ENCODE assay signal across 8 cellular contexts in the genomic region with DNA sequence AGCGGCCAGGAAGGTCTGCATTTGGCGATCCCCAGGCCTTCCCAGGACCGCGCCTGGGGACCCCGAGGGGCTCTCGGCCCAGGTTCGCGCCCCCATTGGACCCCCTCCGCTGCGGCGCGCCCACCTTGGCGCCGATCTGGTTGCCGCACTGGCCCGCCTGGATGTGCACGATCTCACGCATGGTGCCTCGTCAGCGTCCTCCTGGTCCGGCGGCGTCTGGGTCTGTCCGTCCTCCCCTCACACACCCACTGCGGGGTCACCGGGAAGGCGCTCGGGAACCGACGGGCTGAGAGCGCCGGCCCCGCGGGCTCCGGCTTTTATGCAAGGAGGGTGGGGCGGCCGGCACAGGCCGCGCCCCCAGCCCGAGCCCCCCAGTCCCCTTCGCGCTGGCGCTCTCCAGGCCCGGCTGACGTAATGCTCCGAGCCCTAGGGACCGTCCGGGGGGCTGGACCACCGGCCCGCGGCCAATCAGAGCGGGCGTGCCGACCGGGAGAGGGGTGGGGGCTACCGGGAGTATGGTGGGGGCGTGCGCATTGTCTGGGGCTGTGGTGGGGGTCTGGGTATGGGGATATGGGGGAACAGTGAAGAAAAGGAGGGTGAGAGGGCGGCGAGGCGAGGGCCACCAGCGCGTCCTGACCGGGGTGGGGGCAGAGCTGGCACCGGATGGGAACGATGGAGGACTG. TPM values are rescaled to one million over a fixed set of nuclear protein-coding genes. Genes with fewer than 3 reads are reported as not detected.
DNase-seq lines count a peak whose midpoint lies in the region; ATAC-seq, FAIRE-seq and TF ChIP-seq lines count a peak whose summit lies in the region.

A gene (minus strand): TSS at position 291 of the 683 bp plus-strand sequence. CDS start 110 bp downstream, at position 181.

- H2BK20ac ChIP-seq in H1 (ENCODE audit: low read length) = peak within 1 kb of the TSS; percentile 61; the same call in 1 of the 2 replicates

- no peak within 1 kb of the TSS; the same call in 1 of the 2 replicates for H2AFZ ChIP-seq in H1 (ENCODE audit: low read length)

- peak within 1 kb of the TSS; percentile 73 for H3K4me3 Mint-ChIP-seq in CD8-positive, alpha-beta T cell

- H2BK15ac ChIP-seq in H1 (ENCODE audit: low read length) = no peak within 1 kb of the TSS; the same call in 1 of the 2 replicates

- POLR2A ChIA-PET in CD8-positive, alpha-beta T cell (lab: Charles Lee) = no interaction called here
- POLR2A ChIA-PET in H1 (lab: Charles Lee; ENCODE audit: partially characterized antibody) = interaction anchor here (0.6 to 7.6 kb wide), 28 partner anchors 9 to 492 kb away, joined by 3 to 122 read pairs (median 5); a partner anchor contains a TSS

- H3K27ac ChIP-seq in CD8-positive, alpha-beta T cell (ENCODE audit: low read depth, low read length) = no peak within 1 kb of the TSS
- peak within 1 kb of the TSS; percentile 75 for H3K27ac ChIP-seq in H1 (ENCODE audit: low read depth, low read length)
- H3K27ac ChIP-seq in mucosa of rectum (ENCODE audit: low read depth in 2 of 2, low read length in 2 of 2) = no peak within 1 kb of the TSS

- TF ChIP-seq POLR2A in H1 (IDR thresholded peaks at IDR 0.05; ENCODE audit: control extremely low read depth in 1 of 2, low read depth in 2 of 2, low read length in 2 of 2) = peak in 1 of 2 experiments; percentile 92; a peak in 2 of 3 replicates

- H3K9ac ChIP-seq in H1 (replicated peaks in 1 of 4; ENCODE audit: extremely low read depth in 1 of 4, low read depth in 3 of 4, low read length in 3 of 4) (peak within 1 kb of the TSS; percentile 82 to 93 (median 88)), mucosa of rectum (ENCODE audit: low read depth in 1 of 2, low read length in 2 of 2) (no peak within 1 kb of the TSS)

- H4K91ac ChIP-seq in H1 (replicated peaks; ENCODE audit: insufficient read length, low read length) = peak within 1 kb of the TSS; percentile 98

- CTCF ChIA-PET in CD8-positive, alpha-beta T cell (lab: Charles Lee) = interaction anchor here (1.0 to 2.2 kb wide), 2 partner anchors 20 to 24 kb away, joined by 4 to 6 read pairs; no protein-coding TSS in a partner anchor
- CTCF ChIA-PET in H1 (lab: Charles Lee; ENCODE audit: partially characterized antibody) = interaction anchor here (0.9 to 17.3 kb wide), 8 partner anchors 12 to 88 kb away, joined by 3 to 263 read pairs (median 5); no protein-coding TSS in a partner anchor

- no peak for TF ChIP-seq RAD21 in H1 (IDR thresholded peaks at IDR 0.05 in 1 of 2, conservative IDR thresholded peaks at IDR 0.05 in 1 of 2; ENCODE audit: low read depth in 2 of 2, low read length in 2 of 2)

- no peak within 1 kb of the TSS for H2BK120ac ChIP-seq in H1 (replicated peaks; ENCODE audit: low read depth, low read length)

- no peaks in the 10 kb centered on the region for H3K9me3 Mint-ChIP-seq in CD8-positive, alpha-beta T cell

- H2BK12ac ChIP-seq in H1 (ENCODE audit: low read depth, low read length) = peak within 1 kb of the TSS; percentile 93

- intact Hi-C loops in CD8-positive, alpha-beta T cell (cut with DNase I, micrococcal nuclease) = loop anchor here (2.0 to 10.0 kb wide), 2 partner anchors 63 to 67 kb away; no protein-coding TSS in a partner anchor

- TF ChIP-seq EP300 in H1 (IDR thresholded peaks at IDR 0.05; ENCODE audit: borderline replicate concordance in 1 of 2, low read depth in 2 of 2, low read length in 2 of 2) = no peak

- H3K4me3 ChIP-seq in CD8-positive, alpha-beta T cell (ENCODE audit: low read depth, low read length) = peak within 1 kb of the TSS; percentile 20
- H3K4me3 ChIP-seq in H1 (ENCODE audit: extremely low read depth in 1 of 4, insufficient read depth in 2 of 4, low read depth in 3 of 4, low read length in 4 of 4) (peak within 1 kb of the TSS; percentile 87 to 99 (median 94)), mucosa of rectum (ENCODE audit: low read length in 2 of 2) (peak within 1 kb of the TSS; percentile 31 to 59)

- H3K79me1 ChIP-seq in H1 (ENCODE audit: low read depth, low read length) = peaks cover 5% of the 10 kb centered on the region; the same call in 1 of the 2 replicates

- H3K4me2 ChIP-seq in H1 (ENCODE audit: insufficient read depth in 1 of 2, low read depth in 2 of 2, low read length in 2 of 2) = peak within 1 kb of the TSS; percentile 91 to 98

- H3K9me3 ChIP-seq in CD8-positive, alpha-beta T cell (ENCODE audit: low read length) = no peaks in the 10 kb centered on the region
- H3K9me3 ChIP-seq in H1 (ENCODE audit: insufficient read depth in 2 of 2, low read depth in 1 of 2, low read length in 1 of 2) (no peaks in the 10 kb centered on the region), mucosa of rectum (ENCODE audit: control insufficient read depth in 2 of 2, low read length in 2 of 2) (no peaks in the 10 kb centered on the region)

- peaks cover 40% of the 10 kb centered on the region for H3K23me2 ChIP-seq in H1 (ENCODE audit: low read depth, low read length)

- TF ChIP-seq CTCF in CD8-positive, alpha-beta T cell (IDR thresholded peaks at IDR 0.05) = no peak
- TF ChIP-seq CTCF in H1 (IDR thresholded peaks at IDR 0.05; ENCODE audit: control extremely low read depth in 1 of 3, insufficient read depth in 1 of 3, low read depth in 1 of 3, low read length in 3 of 3) = no peak

- no peak for DNase-seq in CD8-positive, alpha-beta T cell
- DNase-seq in HTR-8/SVneo (ENCODE audit: insufficient read length, low spot score) (peak; percentile 72), OCI-M1 (lab: John Stamatoyannopoulos, UW) (peak; percentile 60), H1 (ENCODE audit: low read depth in 1 of 2, low spot score in 2 of 2) (peak in 1 of 2 experiments; percentile 63)
- no peak for DNase-seq in effector CD4-positive, alpha-beta T cell

- H3K4ac ChIP-seq in H1 (replicated peaks; ENCODE audit: insufficient read length, low read depth, low read length) = no peak within 1 kb of the TSS

- no peak within 1 kb of the TSS for H3K14ac ChIP-seq in H1 (ENCODE audit: insufficient read length)

- no peaks in the 10 kb centered on the region for H3K36me3 ChIP-seq in CD8-positive, alpha-beta T cell (ENCODE audit: insufficient read depth, low read length)
- H3K36me3 ChIP-seq in H1 (ENCODE audit: control insufficient read depth in 2 of 4, insufficient read depth in 4 of 4, low read length in 3 of 4) (peaks cover 4 to 24% (median 10%) of the 10 kb centered on the region in 4 experiments), mucosa of rectum (ENCODE audit: control insufficient read depth in 2 of 2, insufficient read depth in 2 of 2, low read length in 2 of 2) (no peaks in the 10 kb centered on the region)

- 1% methylated on average over 46 of the region's 66 CpGs; no CpG with 5 or more reads in 1 of the 2 experiments for WGBS in H1 (ENCODE audit: extremely low coverage in 1 of 2, insufficient coverage in 1 of 2, insufficient read length in 1 of 2, insufficient replicate concordance in 2 of 2, low coverage in 1 of 2, low lambda C conversion rate in 2 of 2, missing lambda C conversion rate in 1 of 2), 2 experiments

- H3K27me3 ChIP-seq in CD8-positive, alpha-beta T cell (ENCODE audit: insufficient read depth, low read length) = peaks cover 62% of the 10 kb centered on the region
- H3K27me3 ChIP-seq in H1 (replicated peaks in 1 of 4; ENCODE audit: control insufficient read depth in 3 of 4, extremely low read depth in 1 of 4, insufficient read depth in 3 of 4, low read length in 3 of 4) (peaks cover 0 to 23% (median 19%) of the 10 kb centered on the region in 4 experiments; a peak in 6 of 7 replicates), mucosa of rectum (ENCODE audit: control insufficient read depth in 2 of 2, insufficient read depth in 2 of 2, low read length in 2 of 2) (peaks cover 51 to 68% of the 10 kb centered on the region in 2 donors)

- peaks cover 15 to 16% of the 10 kb centered on the region in 2 experiments for H4K20me1 ChIP-seq in H1 (replicated peaks in 1 of 2; ENCODE audit: control insufficient read depth in 1 of 2, insufficient read depth in 2 of 2, low read length in 2 of 2)

- peak within 1 kb of the TSS; percentile 32 for H2AK5ac ChIP-seq in H1 (ENCODE audit: low read depth, low read length)

- no peaks in the 10 kb centered on the region for H3K36me3 Mint-ChIP-seq in CD8-positive, alpha-beta T cell

- peak within 1 kb of the TSS; percentile 92 for H4K5ac ChIP-seq in H1 (ENCODE audit: insufficient read length, low read depth, low read length)

- H2BK5ac ChIP-seq in H1 (ENCODE audit: low read depth, low read length) = peak within 1 kb of the TSS; percentile 92

- no peak within 1 kb of the TSS for H3K23ac ChIP-seq in H1 (ENCODE audit: insufficient read length)

- ATAC-seq in CD8-positive, alpha-beta T cell = no peak
- no peak for ATAC-seq in GM21526 (IDR thresholded peaks at IDR 0.05; ENCODE audit: low FRiP score, unreplicated experiment)
- ATAC-seq in GM21717 (IDR thresholded peaks at IDR 0.05; ENCODE audit: unreplicated experiment) = no peak

- peaks cover 57% of the 10 kb centered on the region for H3K27me3 Mint-ChIP-seq in CD8-positive, alpha-beta T cell (ENCODE audit: low read depth)

- FAIRE-seq in HTR-8/SVneo (lab: Jason Lieb, UNC) = peak; percentile 23
- FAIRE-seq in H1 (lab: Jason Lieb, UNC) = no peak

- no peak within 1 kb of the TSS for H3K27ac Mint-ChIP-seq in CD8-positive, alpha-beta T cell

- H3K79me2 ChIP-seq in H1 (ENCODE audit: control insufficient read depth in 1 of 2, insufficient read depth in 2 of 2, low read length in 2 of 2) = peaks cover 15 to 19% of the 10 kb centered on the region in 2 experiments

- peaks cover 57% of the 10 kb centered on the region for H3K4me1 ChIP-seq in CD8-positive, alpha-beta T cell (ENCODE audit: insufficient read depth, low read length)
- H3K4me1 ChIP-seq in H1 (replicated peaks in 1 of 4; ENCODE audit: control insufficient read depth in 3 of 4, insufficient read depth in 4 of 4, low read length in 3 of 4) (peaks cover 4 to 22% (median 16%) of the 10 kb centered on the region in 4 experiments; a peak in 6 of 7 replicates), mucosa of rectum (ENCODE audit: control insufficient read depth in 2 of 2, insufficient read depth in 2 of 2, low read length in 2 of 2) (peaks cover 32 to 33% of the 10 kb centered on the region in 2 donors)

- peaks cover 47% of the 10 kb centered on the region for H3K4me1 Mint-ChIP-seq in CD8-positive, alpha-beta T cell (ENCODE audit: low read depth)

- H3K18ac ChIP-seq in H1 (ENCODE audit: extremely low read depth, low read length) = peak within 1 kb of the TSS; percentile 99

- peak within 1 kb of the TSS; percentile 84 for H3K56ac ChIP-seq in H1 (replicated peaks; ENCODE audit: insufficient read length, low read depth, low read length)

- peak within 1 kb of the TSS; percentile 96 for H4K8ac ChIP-seq in H1 (ENCODE audit: extremely low read depth, insufficient read depth, low read length)

RNA-seq across cellular contexts. Expression of the gene that starts here (rescaled TPM):
- total RNA-seq in CD8-positive, alpha-beta T cell = 1 to 10 TPM in 1 of 2 experiments, under 1 TPM in 1; 0.78 to 1.7 TPM
- total RNA-seq in H1 (2021; fragmentation: NEBNext Ultra II Directional; extraction: Animal tissue kit (Norgen Biotek cat#: 25700)) = 599 and 612 TPM in 2 replicates
- polyA plus RNA-seq in H1 (2011; rRNA removed) = 722 and 951 TPM in 2 replicates
- polyA plus RNA-seq in H1 (2011; cell fraction: cytosol; rRNA removed) = 899 TPM
- 619 TPM for polyA plus RNA-seq in H1 (2011; cell fraction: nucleus; rRNA removed)
- polyA plus RNA-seq in H1 (2012, experiment 1 of 2) = 543 to 843 TPM (median 779 TPM) in 4 replicates
- polyA plus RNA-seq in H1 (2012, experiment 2 of 2) = 645 TPM
- polyA plus RNA-seq in H1 (2013, experiment 1 of 2) = 579 TPM
- 581 TPM for polyA plus RNA-seq in H1 (2013, experiment 2 of 2)
- 449 and 484 TPM in 2 replicates for polyA minus RNA-seq in H1 (2011; rRNA and poly(A)+ RNA removed)
- polyA minus RNA-seq in H1 (2011; cell fraction: cytosol; rRNA and poly(A)+ RNA removed) = 482 TPM
- polyA minus RNA-seq in H1 (2011; cell fraction: nucleus; rRNA and poly(A)+ RNA removed) = 267 TPM

Comparison
In these comparisons a context has a peak if more than half of its experiments do, and no peak if none do; other contexts are left out.
1. RNA of the gene that starts here (total RNA-seq): 599 to 612 TPM in H1; 0.78 to 1.7 TPM in CD8-positive, alpha-beta T cell; every median in the first group is over 100 times any median in the second.
2. DNase-seq: peak in HTR-8/SVneo (single experiment) and OCI-M1 (single experiment); none in CD8-positive, alpha-beta T cell (0 of 7) and effector CD4-positive, alpha-beta T cell (single experiment).
3. H3K4me3 ChIP-seq: peak in every context shown above with its lines; median percentile 94 in H1; 45 in mucosa of rectum; 20 in CD8-positive, alpha-beta T cell.
4. H3K9ac ChIP-seq: peak in H1 (4 of 4); none in mucosa of rectum (0 of 2).